In the genomic region with DNA sequence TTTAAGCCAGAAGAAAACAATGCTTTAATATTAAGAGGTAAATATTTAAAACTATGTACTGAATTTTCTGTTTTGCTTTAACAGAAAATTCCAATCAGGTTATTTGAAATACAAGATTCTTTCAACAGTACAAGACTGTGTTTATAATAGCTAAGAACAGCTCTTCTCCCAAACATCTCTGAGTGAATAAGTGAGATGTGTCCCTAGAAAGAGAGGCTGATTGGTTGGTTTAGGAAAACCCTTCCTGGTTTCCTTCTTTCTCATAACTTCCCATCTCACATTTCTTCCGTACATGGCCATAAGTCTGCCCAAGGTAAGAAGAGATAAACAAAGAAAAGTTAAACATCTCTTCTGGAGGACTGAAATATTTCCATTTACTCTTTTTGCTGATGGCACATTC, we compare ENCODE assay signal across 1 cellular context.
TF ChIP-seq lines count a peak whose summit lies in the region.

No MANE protein-coding gene starts in this region.

TF ChIP-seq in endothelial cell of umbilical vein, 7 proteins besides CTCF, POLR2A, EP300 and RAD21 (continued from another document):
- TF ChIP-seq MYC (IDR thresholded peaks at IDR 0.05; ENCODE audit: low read depth, low read length) (no peak), GATA2 (IDR thresholded peaks at IDR 0.05; ENCODE audit: insufficient read depth, insufficient read length, low read depth, low read length) (no peak)
TF ChIP-seq in endothelial cell of umbilical vein: peak in this region for 0.
